ENCODE assay signal across 2 cellular contexts in genomic region chr22:24726848-24727217, GRCh38.
TF ChIP-seq lines count a peak whose summit lies in the region.

No MANE protein-coding gene starts in this region.

TF ChIP-seq in HCT116, 20 proteins besides CTCF, POLR2A, EP300 and RAD21:
- TF ChIP-seq POLR2AphosphoS5 (IDR thresholded peaks at IDR 0.05; ENCODE audit: low read depth, low read length) (no peak), ATF3 (IDR thresholded peaks at IDR 0.05) (no peak), FOSL1 (IDR thresholded peaks at IDR 0.05; ENCODE audit: low read depth) (no peak), ZBTB33 (IDR thresholded peaks at IDR 0.05; ENCODE audit: extremely low read depth, insufficient replicate concordance, low read length) (no peak), JUND (IDR thresholded peaks at IDR 0.05) (no peak), EZH2 (IDR thresholded peaks at IDR 0.05) (no peak), EGR1 (IDR thresholded peaks at IDR 0.05; ENCODE audit: low read depth) (no peak), SIN3A (IDR thresholded peaks at IDR 0.05; ENCODE audit: low read depth) (no peak), SRF (IDR thresholded peaks at IDR 0.05; ENCODE audit: low read depth) (no peak), CEBPB (IDR thresholded peaks at IDR 0.05; ENCODE audit: low read depth) (no peak), YY1 (IDR thresholded peaks at IDR 0.05; ENCODE audit: extremely low read depth, insufficient replicate concordance, low read depth, low read length) (no peak), ZNF274 (IDR thresholded peaks at IDR 0.05; ENCODE audit: low read depth, low read length) (no peak), ZFX (IDR thresholded peaks at IDR 0.05) (no peak), MAX (IDR thresholded peaks at IDR 0.05) (no peak), EZH2phosphoT487 (IDR thresholded peaks at IDR 0.05; ENCODE audit: borderline replicate concordance) (no peak), REST (IDR thresholded peaks at IDR 0.05; ENCODE audit: low read depth) (no peak), CBX3 (IDR thresholded peaks at IDR 0.05; ENCODE audit: low read depth) (no peak), ELF1 (IDR thresholded peaks at IDR 0.05; ENCODE audit: borderline replicate concordance, low read depth) (no peak), TCF7L2 (IDR thresholded peaks at IDR 0.05; ENCODE audit: borderline replicate concordance, extremely low read depth, insufficient read depth, insufficient read length) (no peak)

TF ChIP-seq in K562, 482 proteins besides CTCF, POLR2A, EP300 and RAD21:
- TF ChIP-seq POLR2G (IDR thresholded peaks at IDR 0.05; ENCODE audit: low read depth, low read length) (no peak), NRF1 (conservative IDR thresholded peaks at IDR 0.05 in 1 of 2, IDR thresholded peaks at IDR 0.05 in 1 of 2) (no peak), MGA (IDR thresholded peaks at IDR 0.05) (no peak), MCM5 (IDR thresholded peaks at IDR 0.05; ENCODE audit: low read depth) (no peak), POLR2AphosphoS5 (IDR thresholded peaks at IDR 0.05; ENCODE audit: control insufficient read depth, insufficient read depth, low read depth, low read length) (no peak), NFXL1 (CRISPR knock-in tag; IDR thresholded peaks at IDR 0.05) (no peak), U2AF1 (optimal IDR thresholded peaks at IDR 0.05; ENCODE audit: low read depth, low read length) (no peak), ZBTB8A (IDR thresholded peaks at IDR 0.05; ENCODE audit: partially characterized antibody) (no peak), SMAD4 (CRISPR knock-in tag; conservative IDR thresholded peaks at IDR 0.05) (no peak), E2F5 (CRISPR knock-in tag; IDR thresholded peaks at IDR 0.05) (no peak), RERE (CRISPR knock-in tag; IDR thresholded peaks at IDR 0.05; ENCODE audit: borderline replicate concordance) (no peak), PCBP1 (IDR thresholded peaks at IDR 0.05; ENCODE audit: low read depth, low read length, poor library complexity, severe bottlenecking) (no peak), HMG20B (CRISPR knock-in tag; IDR thresholded peaks at IDR 0.05) (no peak), PURB (CRISPR knock-in tag; IDR thresholded peaks at IDR 0.05; ENCODE audit: low read depth) (no peak)
